Comparison of ENCODE assay signal across 24 cellular contexts in the genomic region with DNA sequence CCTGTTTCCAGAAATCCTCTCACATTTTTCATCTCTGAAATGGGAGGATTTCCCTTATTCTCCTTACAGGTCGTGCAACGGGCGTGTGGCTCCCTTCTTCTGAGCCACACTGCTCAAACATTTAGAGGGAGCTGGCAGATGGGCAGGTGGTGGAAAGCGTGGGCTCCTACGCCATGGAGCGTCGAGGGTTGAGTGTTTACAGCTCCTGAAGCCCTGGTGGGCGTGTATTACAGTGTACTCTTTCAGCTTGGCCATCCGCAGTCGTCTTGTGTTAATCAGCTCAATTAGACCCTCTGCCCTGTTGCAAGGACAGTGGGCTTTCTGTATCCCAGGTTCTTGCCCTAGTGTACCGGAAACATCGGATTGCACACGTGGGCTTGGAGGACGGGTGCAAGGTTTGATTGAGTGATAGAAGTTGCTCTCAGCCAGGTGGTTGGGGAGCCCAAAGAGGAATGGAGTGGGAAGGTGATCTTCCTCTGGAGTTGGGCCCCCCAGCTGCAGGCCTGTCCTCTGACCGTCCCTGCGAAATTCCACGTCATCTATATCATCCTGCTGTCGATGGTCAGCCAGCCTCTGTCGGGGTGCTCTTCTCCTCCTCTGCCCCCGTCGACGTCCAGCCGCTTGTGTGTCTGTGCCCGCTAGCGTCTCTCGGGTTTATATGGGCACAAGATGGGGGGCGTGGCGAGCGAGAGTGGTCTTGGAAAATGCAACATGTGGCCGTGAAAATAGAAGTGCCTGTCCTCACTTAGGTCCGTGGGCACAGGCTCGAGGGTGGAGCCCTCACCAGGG.
"Had no signal": no experiment of that assay in that cellular context is flagged by ENCODE, and none has a peak within 500 bp of the region (broad histone marks: within the 10 kb centered on the region; RNA-seq: fewer than 3 reads in every experiment).

No MANE protein-coding gene starts in this region.

- H3K27me3 ChIP-seq: adrenal gland, SJCRH30 had no signal

- H3K4me3 ChIP-seq: adrenal gland, SJCRH30 had no signal

- H3K4me2 ChIP-seq: SK-N-SH had no signal

- H3K27ac Mint-ChIP-seq: activated CD4-positive, alpha-beta T cell treated with anti-CD3 and anti-CD28 coated beads for 36 hours; activated CD8-positive, alpha-beta T cell treated with anti-CD3 and anti-CD28 coated beads for 36 hours; activated naive CD8-positive, alpha-beta T cell treated with anti-CD3 and anti-CD28 coated beads, Interleukin-2, amount 10 ng/mL, durations not matched to agents 7 days and 5 days had no signal

- ATAC-seq: activated CD4-positive, alpha-beta T cell treated with anti-CD3 and anti-CD28 coated beads for 36 hours; activated CD8-positive, alpha-beta T cell treated with anti-CD3 and anti-CD28 coated beads for 36 hours had no signal

- H3K9me3 ChIP-seq: adrenal gland, SJCRH30, SK-N-SH had no signal

- DNase-seq: activated CD4-positive, alpha-beta T cell treated with anti-CD3 and anti-CD28 coated beads for 36 hours; activated CD4-positive, alpha-beta T cell treated with anti-CD3 and anti-CD28 coated beads, Interleukin-2, amount 50 U/mL, for 1 hour; activated CD8-positive, alpha-beta memory T cell treated with anti-CD3 and anti-CD28 coated beads, Interleukin-2, amount 50 U/mL, for 4 hours; activated CD8-positive, alpha-beta T cell treated with anti-CD3 and anti-CD28 coated beads for 36 hours; activated naive CD4-positive, alpha-beta T cell treated with anti-CD3 and anti-CD28 coated beads, Interleukin-2, amount 50 U/mL, for 16 hours; activated naive CD8-positive, alpha-beta T cell treated with anti-CD3 and anti-CD28 coated beads, Interleukin-2, amount 10 ng/mL, durations not matched to agents 7 days and 5 days; adrenal gland; anterior cingulate cortex; cerebellar nuclear complex; Kasumi-1; KBM-7; NCI-H1105 treated with DMSO at 0.1 percent for 48 hours; NCI-H1436 treated with DMSO at 0.1 percent for 48 hours; NCI-H187; NCI-H2081 treated with DMSO at 0.1 percent for 48 hours; NCI-H345; NCI-H510A; NCI-H526 treated with DMSO at 0.1 percent for 48 hours; Right ventricle myocardium superior; RPMI8226; SJCRH30; SK-N-SH; T-helper 1 cell had no signal

- H3K9me2 ChIP-seq: SK-N-SH had no signal

- H3K4me1 ChIP-seq: adrenal gland had no signal

- H3K4me3 Mint-ChIP-seq: activated CD4-positive, alpha-beta T cell treated with anti-CD3 and anti-CD28 coated beads for 36 hours; activated CD8-positive, alpha-beta T cell treated with anti-CD3 and anti-CD28 coated beads for 36 hours; activated naive CD8-positive, alpha-beta T cell treated with anti-CD3 and anti-CD28 coated beads, Interleukin-2, amount 10 ng/mL, durations not matched to agents 7 days and 5 days had no signal

- H3K4me1 Mint-ChIP-seq: activated CD4-positive, alpha-beta T cell treated with anti-CD3 and anti-CD28 coated beads for 36 hours; activated naive CD8-positive, alpha-beta T cell treated with anti-CD3 and anti-CD28 coated beads, Interleukin-2, amount 10 ng/mL, durations not matched to agents 7 days and 5 days had no signal

- H3K27me3 Mint-ChIP-seq: activated naive CD8-positive, alpha-beta T cell treated with anti-CD3 and anti-CD28 coated beads, Interleukin-2, amount 10 ng/mL, durations not matched to agents 7 days and 5 days had no signal

- H3K36me3 ChIP-seq: adrenal gland, SJCRH30 had no signal

- H3K9ac ChIP-seq: SK-N-SH had no signal

- H3K36me3 Mint-ChIP-seq: activated naive CD8-positive, alpha-beta T cell treated with anti-CD3 and anti-CD28 coated beads, Interleukin-2, amount 10 ng/mL, durations not matched to agents 7 days and 5 days had no signal

- H3K9me3 Mint-ChIP-seq: activated CD8-positive, alpha-beta T cell treated with anti-CD3 and anti-CD28 coated beads for 36 hours; activated naive CD8-positive, alpha-beta T cell treated with anti-CD3 and anti-CD28 coated beads, Interleukin-2, amount 10 ng/mL, durations not matched to agents 7 days and 5 days had no signal

- H3K27ac ChIP-seq: adrenal gland, SJCRH30, VCaP had no signal
